Comparison of ENCODE assay signal across 22 cellular contexts in the genomic region with DNA sequence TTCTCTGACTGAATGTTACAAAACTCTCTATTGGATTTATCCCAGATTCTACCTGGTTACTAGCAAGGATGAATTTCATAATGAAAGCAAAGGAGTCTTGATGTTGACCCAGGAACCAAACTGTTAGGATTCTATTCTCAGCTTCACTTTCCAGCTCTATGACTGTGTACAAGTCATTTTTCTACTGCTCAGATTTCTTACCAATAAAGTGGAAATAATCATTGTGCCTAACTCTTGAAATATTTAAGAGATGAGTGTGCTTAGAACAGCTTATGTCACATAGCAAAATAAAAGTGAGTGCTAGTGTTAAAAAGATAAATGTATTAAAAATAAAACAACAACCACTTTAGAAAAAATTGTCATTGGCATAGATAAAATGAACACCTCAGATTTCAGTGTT. TPM values are rescaled to one million over a fixed set of nuclear protein-coding genes. Genes with fewer than 3 reads are reported as not detected.
DNase-seq lines count a peak whose midpoint lies in the region; ATAC-seq and TF ChIP-seq lines count a peak whose summit lies in the region.
"Had no signal": no experiment of that assay in that cellular context is flagged by ENCODE, and none has a peak within 500 bp of the region (broad histone marks: within the 10 kb centered on the region; RNA-seq: fewer than 3 reads in every experiment).

No MANE protein-coding gene starts in this region.

- no TSS peak for BruUV-seq in PC-3 (replicated peaks; lab: Mats Ljungman, UMichigan)

- CTCF ChIA-PET in PC-3 (lab: Charles Lee) = no interaction called here

- H3K4me1 ChIP-seq in PC-3 (ENCODE audit: insufficient read depth, low read length) = peaks cover 14% of the 10 kb centered on the region
- no peaks in the 10 kb centered on the region for H3K4me1 ChIP-seq in upper lobe of left lung
- H3K4me1 ChIP-seq: HAP-1 had no signal

- peak; percentile 6 for DNase-seq in EL
- DNase-seq in PC-3 = peak; percentile 52
- peak; percentile 4 for DNase-seq in fibroblast of mammary gland (ENCODE audit: low read depth)
- peak; percentile 6 for DNase-seq in skeletal muscle cell (ENCODE audit: low read depth)
- no peak for DNase-seq in stimulated activated CD4-positive, alpha-beta T cell treated with anti-CD3 and anti-CD28 coated beads, Interleukin-4, amount 100 ng/mL, for 24 hours
- no peak for DNase-seq in dorsolateral prefrontal cortex
- no peak for DNase-seq in posterior cingulate gyrus
- DNase-seq in upper lobe of left lung = no peak
- DNase-seq: Calu3; CD4-positive, alpha-beta T cell; DMS53; Karpas-422; MM.1S; NCI-H1092; NCI-H146; NCI-H2081; NCI-H774; Right ventricle myocardium superior had no signal

- POLR2A ChIA-PET in PC-3 (lab: Charles Lee; ENCODE audit: unreplicated experiment) = no interaction called here

- no peak for TF ChIP-seq POLR2A in upper lobe of left lung (IDR thresholded peaks at IDR 0.05)

- peak overlapping the region; percentile 28 for H3K4me2 ChIP-seq in PC-3 (ENCODE audit: low read length)

- H3K9me3 ChIP-seq in PC-3 (ENCODE audit: low read length) (no peaks in the 10 kb centered on the region), upper lobe of left lung (no peaks in the 10 kb centered on the region)
- H3K9me3 ChIP-seq: HAP-1 had no signal

- H3K36me3 ChIP-seq in PC-3 (ENCODE audit: low read depth, low read length) = no peaks in the 10 kb centered on the region
- H3K36me3 ChIP-seq in upper lobe of left lung = no peaks in the 10 kb centered on the region
- H3K36me3 ChIP-seq: HAP-1 had no signal

- intact Hi-C loops in PC-3 (cut with micrococcal nuclease) = loop anchor here (5.0 kb wide), 1 partner anchor 43 kb away; no protein-coding TSS in a partner anchor
- intact Hi-C loops in dorsolateral prefrontal cortex (cut with DNase I) = no loop called here
- intact Hi-C loops in posterior cingulate gyrus (cut with DNase I) = no loop called here

- H3K27me3 ChIP-seq in PC-3 (ENCODE audit: low read length) (no peaks in the 10 kb centered on the region), dorsolateral prefrontal cortex (no peaks in the 10 kb centered on the region), upper lobe of left lung (no peaks in the 10 kb centered on the region)

- TF ChIP-seq CTCF in PC-3 (conservative IDR thresholded peaks at IDR 0.05; ENCODE audit: low read depth, low read length) (no peak), fibroblast of mammary gland (conservative IDR thresholded peaks at IDR 0.05; ENCODE audit: control insufficient read depth, insufficient read depth, low read depth, low read length) (no peak), dorsolateral prefrontal cortex (IDR thresholded peaks at IDR 0.05 in 54 of 56, conservative IDR thresholded peaks at IDR 0.05 in 2 of 56; ENCODE audit: low read depth in 1 of 56, partially characterized antibody in 56 of 56) (no peak), upper lobe of left lung (IDR thresholded peaks at IDR 0.05) (no peak)

- no peak overlapping the region for H2AFZ ChIP-seq in PC-3 (ENCODE audit: low read length)

- H3F3A ChIP-seq in PC-3 (ENCODE audit: low read length, unreplicated experiment) = no peaks in the 10 kb centered on the region

- H4K20me1 ChIP-seq in PC-3 (ENCODE audit: low read length) = no peaks in the 10 kb centered on the region

- TF ChIP-seq EP300 in upper lobe of left lung (IDR thresholded peaks at IDR 0.05) = no peak

- H3K79me2 ChIP-seq in PC-3 (ENCODE audit: low read length) = no peaks in the 10 kb centered on the region

- no peak overlapping the region for H3K4me3 ChIP-seq in PC-3 (ENCODE audit: low read length)
- no peak overlapping the region for H3K4me3 ChIP-seq in fibroblast of mammary gland (ENCODE audit: control insufficient read depth, low read depth, low read length)
- H3K4me3 ChIP-seq in skeletal muscle cell (ENCODE audit: low read depth, low read length) = no peak overlapping the region
- H3K4me3 ChIP-seq in dorsolateral prefrontal cortex = no peak overlapping the region
- no peak overlapping the region for H3K4me3 ChIP-seq in upper lobe of left lung
- H3K4me3 ChIP-seq: HAP-1 had no signal

- ATAC-seq in PC-3 = peak; percentile 49
- ATAC-seq in upper lobe of left lung (ENCODE audit: low FRiP score in 2 of 2) = no peak

- H3K9me2 ChIP-seq in PC-3 (replicated peaks; ENCODE audit: low read length) = no peaks in the 10 kb centered on the region

- peak overlapping the region; percentile 7 for H3K9ac ChIP-seq in PC-3 (ENCODE audit: low read length)

- H3K27ac ChIP-seq in PC-3 (ENCODE audit: low read length) (peak overlapping the region; percentile 40), dorsolateral prefrontal cortex (no peak overlapping the region), upper lobe of left lung (no peak overlapping the region)
- H3K27ac ChIP-seq: HL-60 had no signal

RNA-seq across cellular contexts. Expression of a gene that starts 45.6 kb away (rescaled TPM):
- total RNA-seq in PC-3 (2014; rRNA removed) (2.0 and 2.2 TPM in 2 replicates), dorsolateral prefrontal cortex (10 to 100 TPM in 116 of 120 experiments, 1 to 10 TPM in 4; 7.1 to 48.0 (median 23.2) TPM), upper lobe of left lung (under 1 TPM in 2 of 6 donors, not detected in 4; 0.03 to 0.11 TPM)
- total RNA-seq: A172; Calu3; CD4-positive, alpha-beta T cell; OCI-LY7 had no signal

Comparison
In these comparisons a context has a peak if more than half of its experiments do, and no peak if none do; other contexts are left out.
1. DNase-seq: peak in EL (single experiment), PC-3 (single experiment), fibroblast of mammary gland (single experiment) and skeletal muscle cell (single experiment); none in stimulated activated CD4-positive, alpha-beta T cell treated with anti-CD3 and anti-CD28 coated beads, Interleukin-4, amount 100 ng/mL, for 24 hours (single experiment), dorsolateral prefrontal cortex (0 of 10), posterior cingulate gyrus (0 of 10) and upper lobe of left lung (0 of 2).